In the genomic region with DNA sequence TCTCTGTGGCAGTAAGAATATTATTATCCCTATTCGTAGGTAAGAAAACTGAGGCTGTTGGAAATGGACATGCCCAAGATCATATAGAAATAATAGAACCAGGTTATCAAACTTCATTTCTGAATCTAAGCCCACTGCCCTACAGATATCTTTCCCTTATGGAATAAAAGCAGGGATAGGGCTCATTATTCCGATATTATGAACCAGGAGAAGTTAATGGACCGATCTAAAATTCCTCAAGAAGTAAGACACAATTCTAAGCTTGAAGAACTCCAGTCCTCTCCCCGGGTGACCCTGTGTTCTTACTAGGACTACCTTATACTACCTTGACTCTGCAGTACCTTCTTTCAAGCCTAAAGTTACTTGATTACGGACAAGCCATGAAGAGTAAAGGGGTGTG, we compare ENCODE assay signal across 9 cellular contexts. TPM values are rescaled to one million over a fixed set of nuclear protein-coding genes. Genes with fewer than 3 reads are reported as not detected.
"Had no signal": no experiment of that assay in that cellular context is flagged by ENCODE, and none has a peak within 500 bp of the region (broad histone marks: within the 10 kb centered on the region; RNA-seq: fewer than 3 reads in every experiment).

No MANE protein-coding gene starts in this region.

- H2AFZ ChIP-seq: GM23248 had no signal

- H3K4me3 ChIP-seq: GM23248, HAP-1 had no signal

- H3K27ac ChIP-seq: GM23248 had no signal

- H3K9ac ChIP-seq: GM23248 had no signal

- H3K4me3 Mint-ChIP-seq: H9, HFFc6 had no signal

- H3K9me3 ChIP-seq: HAP-1 had no signal

- H3K36me3 ChIP-seq: HAP-1 had no signal

- H3K27ac Mint-ChIP-seq: H9, HFFc6 had no signal

- ATAC-seq: HCT116 had no signal

- DNase-seq: GM23248, GOT3, H7, H9, HCEC 1CT, HFFc6 had no signal

RNA-seq across cellular contexts. Expression of a gene that starts 8.4 kb away (rescaled TPM):
- total RNA-seq: GM23248, H4, HFFc6 had no signal
- polyA plus RNA-seq: GM23248 had no signal
